4 cellular contexts compared by ENCODE assay signal in genomic region chr9:132745911-132746709, GRCh38.
TF ChIP-seq lines count a peak whose summit lies in the region.

No MANE protein-coding gene starts in this region.

TF ChIP-seq in A549, 52 proteins besides CTCF, POLR2A, EP300 and RAD21 (continued from another document):
- TF ChIP-seq, protein P1, sequence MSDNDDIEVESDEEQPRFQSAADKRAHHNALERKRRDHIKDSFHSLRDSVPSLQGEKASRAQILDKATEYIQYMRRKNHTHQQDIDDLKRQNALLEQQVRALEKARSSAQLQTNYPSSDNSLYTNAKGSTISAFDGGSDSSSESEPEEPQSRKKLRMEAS (IDR thresholded peaks at IDR 0.05), result no peak

TF ChIP-seq in HEK293, 187 proteins besides CTCF, POLR2A, EP300 and RAD21 (continued from another document):
- peak; percentile 74; the same call in 1 of the 2 replicates for TF ChIP-seq SCRT1 (tag by site-specific recombination; IDR thresholded peaks at IDR 0.05; ENCODE audit: borderline replicate concordance)

TF ChIP-seq in H1, 55 proteins besides CTCF, POLR2A, EP300 and RAD21:
- TF ChIP-seq, protein P2, sequence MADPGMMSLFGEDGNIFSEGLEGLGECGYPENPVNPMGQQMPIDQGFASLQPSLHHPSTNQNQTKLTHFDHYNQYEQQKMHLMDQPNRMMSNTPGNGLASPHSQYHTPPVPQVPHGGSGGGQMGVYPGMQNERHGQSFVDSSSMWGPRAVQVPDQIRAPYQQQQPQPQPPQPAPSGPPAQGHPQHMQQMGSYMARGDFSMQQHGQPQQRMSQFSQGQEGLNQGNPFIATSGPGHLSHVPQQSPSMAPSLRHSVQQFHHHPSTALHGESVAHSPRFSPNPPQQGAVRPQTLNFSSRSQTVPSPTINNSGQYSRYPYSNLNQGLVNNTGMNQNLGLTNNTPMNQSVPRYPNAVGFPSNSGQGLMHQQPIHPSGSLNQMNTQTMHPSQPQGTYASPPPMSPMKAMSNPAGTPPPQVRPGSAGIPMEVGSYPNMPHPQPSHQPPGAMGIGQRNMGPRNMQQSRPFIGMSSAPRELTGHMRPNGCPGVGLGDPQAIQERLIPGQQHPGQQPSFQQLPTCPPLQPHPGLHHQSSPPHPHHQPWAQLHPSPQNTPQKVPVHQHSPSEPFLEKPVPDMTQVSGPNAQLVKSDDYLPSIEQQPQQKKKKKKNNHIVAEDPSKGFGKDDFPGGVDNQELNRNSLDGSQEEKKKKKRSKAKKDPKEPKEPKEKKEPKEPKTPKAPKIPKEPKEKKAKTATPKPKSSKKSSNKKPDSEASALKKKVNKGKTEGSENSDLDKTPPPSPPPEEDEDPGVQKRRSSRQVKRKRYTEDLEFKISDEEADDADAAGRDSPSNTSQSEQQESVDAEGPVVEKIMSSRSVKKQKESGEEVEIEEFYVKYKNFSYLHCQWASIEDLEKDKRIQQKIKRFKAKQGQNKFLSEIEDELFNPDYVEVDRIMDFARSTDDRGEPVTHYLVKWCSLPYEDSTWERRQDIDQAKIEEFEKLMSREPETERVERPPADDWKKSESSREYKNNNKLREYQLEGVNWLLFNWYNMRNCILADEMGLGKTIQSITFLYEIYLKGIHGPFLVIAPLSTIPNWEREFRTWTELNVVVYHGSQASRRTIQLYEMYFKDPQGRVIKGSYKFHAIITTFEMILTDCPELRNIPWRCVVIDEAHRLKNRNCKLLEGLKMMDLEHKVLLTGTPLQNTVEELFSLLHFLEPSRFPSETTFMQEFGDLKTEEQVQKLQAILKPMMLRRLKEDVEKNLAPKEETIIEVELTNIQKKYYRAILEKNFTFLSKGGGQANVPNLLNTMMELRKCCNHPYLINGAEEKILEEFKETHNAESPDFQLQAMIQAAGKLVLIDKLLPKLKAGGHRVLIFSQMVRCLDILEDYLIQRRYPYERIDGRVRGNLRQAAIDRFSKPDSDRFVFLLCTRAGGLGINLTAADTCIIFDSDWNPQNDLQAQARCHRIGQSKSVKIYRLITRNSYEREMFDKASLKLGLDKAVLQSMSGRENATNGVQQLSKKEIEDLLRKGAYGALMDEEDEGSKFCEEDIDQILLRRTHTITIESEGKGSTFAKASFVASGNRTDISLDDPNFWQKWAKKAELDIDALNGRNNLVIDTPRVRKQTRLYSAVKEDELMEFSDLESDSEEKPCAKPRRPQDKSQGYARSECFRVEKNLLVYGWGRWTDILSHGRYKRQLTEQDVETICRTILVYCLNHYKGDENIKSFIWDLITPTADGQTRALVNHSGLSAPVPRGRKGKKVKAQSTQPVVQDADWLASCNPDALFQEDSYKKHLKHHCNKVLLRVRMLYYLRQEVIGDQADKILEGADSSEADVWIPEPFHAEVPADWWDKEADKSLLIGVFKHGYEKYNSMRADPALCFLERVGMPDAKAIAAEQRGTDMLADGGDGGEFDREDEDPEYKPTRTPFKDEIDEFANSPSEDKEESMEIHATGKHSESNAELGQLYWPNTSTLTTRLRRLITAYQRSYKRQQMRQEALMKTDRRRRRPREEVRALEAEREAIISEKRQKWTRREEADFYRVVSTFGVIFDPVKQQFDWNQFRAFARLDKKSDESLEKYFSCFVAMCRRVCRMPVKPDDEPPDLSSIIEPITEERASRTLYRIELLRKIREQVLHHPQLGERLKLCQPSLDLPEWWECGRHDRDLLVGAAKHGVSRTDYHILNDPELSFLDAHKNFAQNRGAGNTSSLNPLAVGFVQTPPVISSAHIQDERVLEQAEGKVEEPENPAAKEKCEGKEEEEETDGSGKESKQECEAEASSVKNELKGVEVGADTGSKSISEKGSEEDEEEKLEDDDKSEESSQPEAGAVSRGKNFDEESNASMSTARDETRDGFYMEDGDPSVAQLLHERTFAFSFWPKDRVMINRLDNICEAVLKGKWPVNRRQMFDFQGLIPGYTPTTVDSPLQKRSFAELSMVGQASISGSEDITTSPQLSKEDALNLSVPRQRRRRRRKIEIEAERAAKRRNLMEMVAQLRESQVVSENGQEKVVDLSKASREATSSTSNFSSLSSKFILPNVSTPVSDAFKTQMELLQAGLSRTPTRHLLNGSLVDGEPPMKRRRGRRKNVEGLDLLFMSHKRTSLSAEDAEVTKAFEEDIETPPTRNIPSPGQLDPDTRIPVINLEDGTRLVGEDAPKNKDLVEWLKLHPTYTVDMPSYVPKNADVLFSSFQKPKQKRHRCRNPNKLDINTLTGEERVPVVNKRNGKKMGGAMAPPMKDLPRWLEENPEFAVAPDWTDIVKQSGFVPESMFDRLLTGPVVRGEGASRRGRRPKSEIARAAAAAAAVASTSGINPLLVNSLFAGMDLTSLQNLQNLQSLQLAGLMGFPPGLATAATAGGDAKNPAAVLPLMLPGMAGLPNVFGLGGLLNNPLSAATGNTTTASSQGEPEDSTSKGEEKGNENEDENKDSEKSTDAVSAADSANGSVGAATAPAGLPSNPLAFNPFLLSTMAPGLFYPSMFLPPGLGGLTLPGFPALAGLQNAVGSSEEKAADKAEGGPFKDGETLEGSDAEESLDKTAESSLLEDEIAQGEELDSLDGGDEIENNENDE (IDR thresholded peaks at IDR 0.05; ENCODE audit: insufficient replicate concordance, low read length), result no peak
- TF ChIP-seq CEBPB (IDR thresholded peaks at IDR 0.05; ENCODE audit: low read depth, low read length) (peak; percentile 56), CBX8 (IDR thresholded peaks at IDR 0.05; ENCODE audit: borderline replicate concordance, low read depth, low read length) (no peak), ATF2 (IDR thresholded peaks at IDR 0.05; ENCODE audit: low read length) (no peak), TAF7 (optimal IDR thresholded peaks at IDR 0.05; ENCODE audit: borderline replicate concordance, low read depth, low read length) (no peak)

TF ChIP-seq in neural cell, 6 proteins besides CTCF, POLR2A, EP300 and RAD21:
- TF ChIP-seq, protein P3, sequence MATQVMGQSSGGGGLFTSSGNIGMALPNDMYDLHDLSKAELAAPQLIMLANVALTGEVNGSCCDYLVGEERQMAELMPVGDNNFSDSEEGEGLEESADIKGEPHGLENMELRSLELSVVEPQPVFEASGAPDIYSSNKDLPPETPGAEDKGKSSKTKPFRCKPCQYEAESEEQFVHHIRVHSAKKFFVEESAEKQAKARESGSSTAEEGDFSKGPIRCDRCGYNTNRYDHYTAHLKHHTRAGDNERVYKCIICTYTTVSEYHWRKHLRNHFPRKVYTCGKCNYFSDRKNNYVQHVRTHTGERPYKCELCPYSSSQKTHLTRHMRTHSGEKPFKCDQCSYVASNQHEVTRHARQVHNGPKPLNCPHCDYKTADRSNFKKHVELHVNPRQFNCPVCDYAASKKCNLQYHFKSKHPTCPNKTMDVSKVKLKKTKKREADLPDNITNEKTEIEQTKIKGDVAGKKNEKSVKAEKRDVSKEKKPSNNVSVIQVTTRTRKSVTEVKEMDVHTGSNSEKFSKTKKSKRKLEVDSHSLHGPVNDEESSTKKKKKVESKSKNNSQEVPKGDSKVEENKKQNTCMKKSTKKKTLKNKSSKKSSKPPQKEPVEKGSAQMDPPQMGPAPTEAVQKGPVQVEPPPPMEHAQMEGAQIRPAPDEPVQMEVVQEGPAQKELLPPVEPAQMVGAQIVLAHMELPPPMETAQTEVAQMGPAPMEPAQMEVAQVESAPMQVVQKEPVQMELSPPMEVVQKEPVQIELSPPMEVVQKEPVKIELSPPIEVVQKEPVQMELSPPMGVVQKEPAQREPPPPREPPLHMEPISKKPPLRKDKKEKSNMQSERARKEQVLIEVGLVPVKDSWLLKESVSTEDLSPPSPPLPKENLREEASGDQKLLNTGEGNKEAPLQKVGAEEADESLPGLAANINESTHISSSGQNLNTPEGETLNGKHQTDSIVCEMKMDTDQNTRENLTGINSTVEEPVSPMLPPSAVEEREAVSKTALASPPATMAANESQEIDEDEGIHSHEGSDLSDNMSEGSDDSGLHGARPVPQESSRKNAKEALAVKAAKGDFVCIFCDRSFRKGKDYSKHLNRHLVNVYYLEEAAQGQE (IDR thresholded peaks at IDR 0.05; ENCODE audit: borderline replicate concordance), result no peak
- TF ChIP-seq MXI1 (conservative IDR thresholded peaks at IDR 0.05; ENCODE audit: poor library complexity, severe bottlenecking), result no peak
